ENCODE assay signal across 1 cellular context in the genomic region with DNA sequence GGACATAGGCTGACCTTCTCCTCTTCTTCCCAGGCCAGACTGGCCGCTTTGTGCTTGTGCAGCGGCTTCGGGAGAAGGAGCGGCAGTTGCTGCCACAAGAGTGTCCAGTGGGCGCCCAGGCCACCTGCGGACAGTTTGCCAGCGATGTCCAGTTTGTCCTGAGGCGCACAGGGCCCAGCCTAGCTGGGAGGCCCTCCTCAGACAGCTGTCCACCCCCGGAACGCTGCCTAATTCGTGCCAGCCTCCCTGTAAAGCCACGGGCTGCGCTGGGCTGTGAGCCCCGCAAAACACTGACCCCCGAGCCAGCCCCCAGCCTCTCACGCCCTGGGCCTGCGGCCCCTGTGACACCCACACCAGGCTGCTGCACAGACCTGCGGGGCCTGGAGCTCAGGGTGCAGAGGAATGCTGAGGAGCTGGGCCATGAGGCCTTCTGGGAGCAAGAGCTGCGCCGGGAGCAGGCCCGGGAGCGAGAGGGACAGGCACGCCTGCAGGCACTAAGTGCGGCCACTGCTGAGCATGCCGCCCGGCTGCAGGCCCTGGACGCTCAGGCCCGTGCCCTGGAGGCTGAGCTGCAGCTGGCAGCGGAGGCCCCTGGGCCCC.
TF ChIP-seq lines count a peak whose summit lies in the region.

No MANE protein-coding gene starts in this region.

TF ChIP-seq in neural cell, 6 proteins besides CTCF, POLR2A, EP300 and RAD21:
- TF ChIP-seq EZH2 (IDR thresholded peaks at IDR 0.05; ENCODE audit: borderline replicate concordance, insufficient read depth, low read length, poor library complexity, severe bottlenecking), result no peak
- TF ChIP-seq, protein P1, sequence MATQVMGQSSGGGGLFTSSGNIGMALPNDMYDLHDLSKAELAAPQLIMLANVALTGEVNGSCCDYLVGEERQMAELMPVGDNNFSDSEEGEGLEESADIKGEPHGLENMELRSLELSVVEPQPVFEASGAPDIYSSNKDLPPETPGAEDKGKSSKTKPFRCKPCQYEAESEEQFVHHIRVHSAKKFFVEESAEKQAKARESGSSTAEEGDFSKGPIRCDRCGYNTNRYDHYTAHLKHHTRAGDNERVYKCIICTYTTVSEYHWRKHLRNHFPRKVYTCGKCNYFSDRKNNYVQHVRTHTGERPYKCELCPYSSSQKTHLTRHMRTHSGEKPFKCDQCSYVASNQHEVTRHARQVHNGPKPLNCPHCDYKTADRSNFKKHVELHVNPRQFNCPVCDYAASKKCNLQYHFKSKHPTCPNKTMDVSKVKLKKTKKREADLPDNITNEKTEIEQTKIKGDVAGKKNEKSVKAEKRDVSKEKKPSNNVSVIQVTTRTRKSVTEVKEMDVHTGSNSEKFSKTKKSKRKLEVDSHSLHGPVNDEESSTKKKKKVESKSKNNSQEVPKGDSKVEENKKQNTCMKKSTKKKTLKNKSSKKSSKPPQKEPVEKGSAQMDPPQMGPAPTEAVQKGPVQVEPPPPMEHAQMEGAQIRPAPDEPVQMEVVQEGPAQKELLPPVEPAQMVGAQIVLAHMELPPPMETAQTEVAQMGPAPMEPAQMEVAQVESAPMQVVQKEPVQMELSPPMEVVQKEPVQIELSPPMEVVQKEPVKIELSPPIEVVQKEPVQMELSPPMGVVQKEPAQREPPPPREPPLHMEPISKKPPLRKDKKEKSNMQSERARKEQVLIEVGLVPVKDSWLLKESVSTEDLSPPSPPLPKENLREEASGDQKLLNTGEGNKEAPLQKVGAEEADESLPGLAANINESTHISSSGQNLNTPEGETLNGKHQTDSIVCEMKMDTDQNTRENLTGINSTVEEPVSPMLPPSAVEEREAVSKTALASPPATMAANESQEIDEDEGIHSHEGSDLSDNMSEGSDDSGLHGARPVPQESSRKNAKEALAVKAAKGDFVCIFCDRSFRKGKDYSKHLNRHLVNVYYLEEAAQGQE (IDR thresholded peaks at IDR 0.05; ENCODE audit: borderline replicate concordance), result no peak
- no peak for TF ChIP-seq POLR2AphosphoS5 (IDR thresholded peaks at IDR 0.05)
- no peak for TF ChIP-seq TAF1 (IDR thresholded peaks at IDR 0.05; ENCODE audit: low read depth)
- TF ChIP-seq MXI1 (conservative IDR thresholded peaks at IDR 0.05; ENCODE audit: poor library complexity, severe bottlenecking), result no peak
- TF ChIP-seq SMC3 (conservative IDR thresholded peaks at IDR 0.05; ENCODE audit: poor library complexity), result no peak
